8 cellular contexts compared by ENCODE assay signal in genomic region chr15:39429898-39430357, GRCh38.
DNase-seq lines count a peak whose midpoint lies in the region; ATAC-seq and TF ChIP-seq lines count a peak whose summit lies in the region.

No MANE protein-coding gene starts in this region.

- peak; percentile 24 for DNase-seq in GM13976 (ENCODE audit: low spot score)
- peak; percentile 21 to 31 for DNase-seq in activated T-cell treated with anti-CD3 and anti-CD28 coated beads, Interleukin-2, amount 50 U/mL, for 72 hours
- no peak for DNase-seq in activated CD4-positive, alpha-beta T cell treated with anti-CD3 and anti-CD28 coated beads, Interleukin-2, amount 50 U/mL, for 4 hours
- DNase-seq in activated CD4-positive, CD25-positive, alpha-beta regulatory T cell (lab: John Stamatoyannopoulos, UW), result no peak
- no peak for DNase-seq in NCI-H2171 treated with DMSO at 0.1 percent for 48 hours (lab: John Stamatoyannopoulos, UW)

- H3K36me3 Mint-ChIP-seq in activated T-cell treated with anti-CD3 and anti-CD28 coated beads, Interleukin-2, amount 50 U/mL, for 72 hours (ENCODE audit: insufficient read depth in 2 of 2), result peaks cover 0 to 1% of the 10 kb centered on the region in 2 donors
- no peaks in the 10 kb centered on the region for H3K36me3 Mint-ChIP-seq in nephron (ENCODE audit: low read depth)

- peaks cover 44% of the 10 kb centered on the region for H3K4me1 Mint-ChIP-seq in activated T-cell treated with anti-CD3 and anti-CD28 coated beads, Interleukin-2, amount 50 U/mL, for 72 hours (ENCODE audit: low read depth)
- peaks cover 44% of the 10 kb centered on the region for H3K4me1 Mint-ChIP-seq in nephron

- no peak overlapping the region for H3K27ac Mint-ChIP-seq in activated T-cell treated with anti-CD3 and anti-CD28 coated beads, Interleukin-2, amount 50 U/mL, for 72 hours
- peak overlapping the region; percentile 44 to 66 (median 53) for H3K27ac Mint-ChIP-seq in nephron

- no peaks in the 10 kb centered on the region for H3K9me3 Mint-ChIP-seq in activated T-cell treated with anti-CD3 and anti-CD28 coated beads, Interleukin-2, amount 50 U/mL, for 72 hours
- peaks cover 4% of the 10 kb centered on the region for H3K9me3 Mint-ChIP-seq in nephron

- in situ Hi-C loops in GM13976 (cut with MboI; ENCODE audit: low sequenced_read_pairs, unreplicated experiment), result no loop called here

- H3K4me3 Mint-ChIP-seq in activated T-cell treated with anti-CD3 and anti-CD28 coated beads, Interleukin-2, amount 50 U/mL, for 72 hours, result peak overlapping the region in 1 of 2 donors; percentile 23
- no peak overlapping the region for H3K4me3 Mint-ChIP-seq in nephron

- peak; percentile 43 for ATAC-seq in HG02678 (IDR thresholded peaks at IDR 0.05; ENCODE audit: unreplicated experiment)
- ATAC-seq in activated T-cell treated with anti-CD3 and anti-CD28 coated beads, Interleukin-2, amount 50 U/mL, for 72 hours (replicated peaks in 1 of 2), result peak; percentile 22 to 39
- ATAC-seq in HG03108 (IDR thresholded peaks at IDR 0.05; ENCODE audit: unreplicated experiment), result no peak

- peaks cover 45% of the 10 kb centered on the region for H3K27me3 Mint-ChIP-seq in activated T-cell treated with anti-CD3 and anti-CD28 coated beads, Interleukin-2, amount 50 U/mL, for 72 hours (ENCODE audit: low read depth)
- no peaks in the 10 kb centered on the region for H3K27me3 Mint-ChIP-seq in nephron (ENCODE audit: low read depth)

- no peak for TF ChIP-seq CTCF in GM13976 (IDR thresholded peaks at IDR 0.05; ENCODE audit: borderline replicate concordance, control extremely low read depth, extremely low read depth, insufficient read depth, missing control alignments)
- no peak for TF ChIP-seq CTCF in nephron (IDR thresholded peaks at IDR 0.05; ENCODE audit: unreplicated experiment in 3 of 3)

Comparison
In these comparisons a context has a peak if more than half of its experiments do, and no peak if none do; other contexts are left out.
1. DNase-seq: peak in GM13976 (single experiment) and activated T-cell treated with anti-CD3 and anti-CD28 coated beads, Interleukin-2, amount 50 U/mL, for 72 hours (2 of 2); none in activated CD4-positive, alpha-beta T cell treated with anti-CD3 and anti-CD28 coated beads, Interleukin-2, amount 50 U/mL, for 4 hours (0 of 2), activated CD4-positive, CD25-positive, alpha-beta regulatory T cell (0 of 4) and NCI-H2171 treated with DMSO at 0.1 percent for 48 hours (single experiment).